Comparison of ENCODE assay signal across 9 cellular contexts in genomic region chr10:93680414-93681047, GRCh38. TPM values are rescaled to one million over a fixed set of nuclear protein-coding genes. Genes with fewer than 3 reads are reported as not detected.
DNase-seq lines count a peak whose midpoint lies in the region; TF ChIP-seq lines count a peak whose summit lies in the region.
"Had no signal": no experiment of that assay in that cellular context is flagged by ENCODE, and none has a peak within 500 bp of the region (broad histone marks: within the 10 kb centered on the region; RNA-seq: fewer than 3 reads in every experiment).

No MANE protein-coding gene starts in this region.

- TF ChIP-seq POLR2A in stomach (IDR thresholded peaks at IDR 0.05), result no peak

- DNase-seq in GM10248 (ENCODE audit: extremely low spot score) (no peak), NCI-H146 (lab: John Stamatoyannopoulos, UW) (peak; percentile 49), amniotic stem cell (lab: John Stamatoyannopoulos, UW) (peak; percentile 27), kidney tubule cell (ENCODE audit: low spot score) (peak; percentile 49), UCSD-AML1 (lab: John Stamatoyannopoulos, UW; ENCODE audit: unreplicated experiment) (no peak), MG63 (no peak), stomach (no peak), coronary artery (ENCODE audit: low spot score) (no peak)

- TF ChIP-seq EP300 in stomach (IDR thresholded peaks at IDR 0.05), result no peak

- peaks cover 17% of the 10 kb centered on the region for H3K36me3 ChIP-seq in MG63
- peaks cover 4 to 87% (median 76%) of the 10 kb centered on the region in 4 donors for H3K36me3 ChIP-seq in stomach

- intact Hi-C loops in stomach (cut with DNase I; ENCODE audit: low total_unique reads), result no loop called here

- 52 to 62% (median 58%) methylated on average over 4 of the region's 4 CpGs for WGBS in stomach, 5 donors

- H3K27ac ChIP-seq in stomach, result no peak overlapping the region
- H3K27ac ChIP-seq in coronary artery, result no peak overlapping the region
- H3K27ac ChIP-seq: SK-N-MC had no signal

- CTCF ChIA-PET in GM10248 (lab: Yijun Ruan, JAX), result interaction anchor here (0.8 to 8.1 kb wide), 10 partner anchors 9 to 304 kb away, joined by 3 to 92 read pairs (median 4); partner anchors contain the start of gene FRA10AC1

- POLR2A ChIA-PET in GM10248 (lab: Yijun Ruan, JAX), result no interaction called here

- H3K4me3 ChIP-seq in MG63, result no peak overlapping the region
- no peak overlapping the region for H3K4me3 ChIP-seq in stomach
- no peak overlapping the region for H3K4me3 ChIP-seq in coronary artery
- H3K4me3 ChIP-seq: SK-N-MC had no signal

- H3K9me3 ChIP-seq in MG63, result no peaks in the 10 kb centered on the region
- H3K9me3 ChIP-seq in stomach, result no peaks in the 10 kb centered on the region

- no peaks in the 10 kb centered on the region for H3K27me3 ChIP-seq in MG63
- H3K27me3 ChIP-seq in stomach, result no peaks in the 10 kb centered on the region

- no peaks in the 10 kb centered on the region for H3K4me1 ChIP-seq in stomach

- peak; percentile 25 for TF ChIP-seq CTCF in GM10248 (IDR thresholded peaks at IDR 0.05; ENCODE audit: control extremely low read depth, extremely low read depth, low read depth, missing control alignments)
- TF ChIP-seq CTCF in stomach (IDR thresholded peaks at IDR 0.05), result peak in 2 of 7 experiments; percentile 32 to 33
- TF ChIP-seq CTCF in coronary artery (IDR thresholded peaks at IDR 0.05), result no peak

RNA-seq across cellular contexts. Expression of gene FRA10AC1, which starts 21.9 kb away (rescaled TPM):
- 1.9 and 4.2 TPM in 2 replicates for total RNA-seq in MG63 (2014; rRNA removed; shearing (Covaris generic); ENCODE audit: low replicate concordance)
- 10 to 100 TPM in 2 of 5 donors, 1 to 10 TPM in 3; 1.2 to 42.0 (median 5.3) TPM for total RNA-seq in stomach
- 10 to 100 TPM in 1 of 3 donors, 1 to 10 TPM in 2; 6.0 to 10.7 (median 9.5) TPM for polyA plus RNA-seq in stomach

Comparison
In these comparisons a context has a peak if more than half of its experiments do, and no peak if none do; other contexts are left out.
1. DNase-seq: peak in NCI-H146 (single experiment), amniotic stem cell (single experiment) and kidney tubule cell (single experiment); none in GM10248 (single experiment), UCSD-AML1 (single experiment), MG63 (single experiment), stomach (single experiment) and coronary artery (single experiment).